20 cellular contexts compared by ENCODE assay signal in genomic region chr6:3319801-3320200, GRCh38.
"Had no signal": no experiment of that assay in that cellular context is flagged by ENCODE, and none has a peak within 500 bp of the region (broad histone marks: within the 10 kb centered on the region; RNA-seq: fewer than 3 reads in every experiment).

No MANE protein-coding gene starts in this region.

- H3K36me3 ChIP-seq: adrenal gland, breast epithelium, left ventricle myocardium inferior, pancreas, upper lobe of left lung had no signal

- H3K4me1 ChIP-seq: foreskin keratinocyte, testis had no signal

- H3K27ac Mint-ChIP-seq: activated CD4-positive, alpha-beta memory T cell treated with anti-CD3 and anti-CD28 coated beads, Interleukin-2, amount 10 ng/mL, durations not matched to agents 7 days and 5 days; activated CD4-positive, alpha-beta T cell treated with anti-CD3 and anti-CD28 coated beads, Interleukin-2, amount 10 ng/mL, durations not matched to agents 24 days and 14 days; activated naive CD8-positive, alpha-beta T cell; mesothelial cell of epicardium; stimulated activated naive B cell treated with anti-CD40 and anti-IgM and Interleukin-4, amounts not matched to agents 10 μg/mL and 1 μg/mL and 100 μg/mL, for 72 hours had no signal

- H3K9me3 Mint-ChIP-seq: activated CD4-positive, alpha-beta memory T cell treated with anti-CD3 and anti-CD28 coated beads, Interleukin-2, amount 10 ng/mL, durations not matched to agents 7 days and 5 days; activated CD4-positive, alpha-beta T cell treated with anti-CD3 and anti-CD28 coated beads, Interleukin-2, amount 10 ng/mL, durations not matched to agents 24 days and 14 days; mesothelial cell of epicardium; natural killer cell treated with Interleukin-12 subunit alpha and Interleukin-12 subunit beta and Interleukin-15 and Interleukin-18, amount 100 ng/mL, for 72 hours; stimulated activated naive B cell treated with anti-CD40 and anti-IgM and Interleukin-4, amounts not matched to agents 10 μg/mL and 1 μg/mL and 100 μg/mL, for 72 hours had no signal

- H3K27me3 ChIP-seq: adrenal gland, breast epithelium, foreskin keratinocyte, pancreas, testis, upper lobe of left lung had no signal

- H3K27me3 Mint-ChIP-seq: activated naive CD8-positive, alpha-beta T cell had no signal

- ATAC-seq: activated CD4-positive, CD25-positive, alpha-beta regulatory T cell treated with anti-CD3 and anti-CD28 coated beads, Interleukin-2, amount 50 U/mL, for 24 hours; foreskin keratinocyte; natural killer cell treated with Interleukin-12 subunit alpha and Interleukin-12 subunit beta and Interleukin-15 and Interleukin-18, amount 100 ng/mL, for 72 hours; pancreas; right cardiac atrium; stimulated activated naive B cell treated with anti-CD40 and anti-IgM and Interleukin-4, amounts not matched to agents 10 μg/mL and 1 μg/mL and 100 μg/mL, for 72 hours had no signal

- H3K9me3 ChIP-seq: adrenal gland, breast epithelium, left ventricle myocardium inferior, pancreas, testis, upper lobe of left lung had no signal

- H3K4me3 Mint-ChIP-seq: activated CD4-positive, alpha-beta memory T cell treated with anti-CD3 and anti-CD28 coated beads, Interleukin-2, amount 10 ng/mL, durations not matched to agents 7 days and 5 days; activated CD4-positive, alpha-beta T cell treated with anti-CD3 and anti-CD28 coated beads, Interleukin-2, amount 10 ng/mL, durations not matched to agents 24 days and 14 days; activated naive CD8-positive, alpha-beta T cell; mesothelial cell of epicardium; natural killer cell treated with Interleukin-12 subunit alpha and Interleukin-12 subunit beta and Interleukin-15 and Interleukin-18, amount 100 ng/mL, for 72 hours; stimulated activated naive B cell treated with anti-CD40 and anti-IgM and Interleukin-4, amounts not matched to agents 10 μg/mL and 1 μg/mL and 100 μg/mL, for 72 hours had no signal

- H3K27ac ChIP-seq: adrenal gland, breast epithelium, foreskin keratinocyte, left ventricle myocardium inferior, pancreas, SK-N-MC, testis, upper lobe of left lung had no signal

- H3K36me3 Mint-ChIP-seq: natural killer cell treated with Interleukin-12 subunit alpha and Interleukin-12 subunit beta and Interleukin-15 and Interleukin-18, amount 100 ng/mL, for 72 hours; stimulated activated naive B cell treated with anti-CD40 and anti-IgM and Interleukin-4, amounts not matched to agents 10 μg/mL and 1 μg/mL and 100 μg/mL, for 72 hours had no signal

- H3K4me3 ChIP-seq: adrenal gland, breast epithelium, left ventricle myocardium inferior, pancreas, SK-N-MC, testis, upper lobe of left lung had no signal

- DNase-seq: activated CD4-positive, alpha-beta T cell treated with anti-CD3 and anti-CD28 coated beads, Interleukin-2, amount 10 ng/mL, durations not matched to agents 24 days and 14 days; activated gamma-delta T cell treated with Interleukin-2 at 50 U/mL for 16 hours; cerebellar nuclear complex; foreskin keratinocyte; kidney; left ventricle myocardium inferior; right cardiac atrium; stimulated activated CD8-positive, alpha-beta memory T cell treated with anti-CD3 and anti-CD28 coated beads, Interleukin-4, amount 100 ng/mL, for 48 hours; stimulated activated naive B cell treated with anti-CD40 and anti-IgM and Interleukin-4, amounts not matched to agents 10 μg/mL and 1 μg/mL and 100 μg/mL, for 72 hours; testis; upper lobe of left lung had no signal
